Comparison of ENCODE assay signal across 16 cellular contexts in the genomic region with DNA sequence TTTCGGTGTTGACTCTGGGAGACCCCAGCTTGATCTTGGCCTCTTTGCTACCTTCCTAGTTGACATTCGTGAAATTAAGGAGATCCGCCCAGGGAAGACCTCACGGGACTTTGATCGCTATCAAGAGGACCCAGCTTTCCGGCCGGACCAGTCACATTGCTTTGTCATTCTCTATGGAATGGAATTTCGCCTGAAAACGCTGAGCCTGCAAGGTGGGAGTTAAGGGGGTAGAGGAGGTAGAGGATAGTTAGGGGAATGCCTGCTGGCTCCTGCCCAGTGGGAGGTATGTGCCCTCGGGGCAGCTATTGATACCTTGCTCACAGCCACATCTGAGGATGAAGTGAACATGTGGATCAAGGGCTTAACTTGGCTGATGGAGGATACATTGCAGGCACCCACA. TPM values are rescaled to one million over a fixed set of nuclear protein-coding genes. Genes with fewer than 3 reads are reported as not detected.
DNase-seq lines count a peak whose midpoint lies in the region; ATAC-seq and TF ChIP-seq lines count a peak whose summit lies in the region.
"Had no signal": no experiment of that assay in that cellular context is flagged by ENCODE, and none has a peak within 500 bp of the region (broad histone marks: within the 10 kb centered on the region; RNA-seq: fewer than 3 reads in every experiment).

No MANE protein-coding gene starts in this region.

- no TSS peak for BruUV-seq in MCF 10A (replicated peaks; lab: Mats Ljungman, UMichigan)

- no peak overlapping the region for H3K4me3 Mint-ChIP-seq in MCF 10A (ENCODE audit: unreplicated experiment)
- no peak overlapping the region for H3K4me3 Mint-ChIP-seq in activated CD4-positive, alpha-beta memory T cell treated with anti-CD3 and anti-CD28 coated beads, Interleukin-2, amount 10 ng/mL, durations not matched to agents 7 days and 5 days
- H3K4me3 Mint-ChIP-seq: neural crest cell had no signal

- TF ChIP-seq POLR2A in breast epithelium (IDR thresholded peaks at IDR 0.05): no peak

- TF ChIP-seq CTCF in breast epithelium (IDR thresholded peaks at IDR 0.05): no peak
- TF ChIP-seq CTCF in MCF 10A (IDR thresholded peaks at IDR 0.05; ENCODE audit: unreplicated experiment): no peak
- no peak for TF ChIP-seq CTCF in lower lobe of right lung (IDR thresholded peaks at IDR 0.05)
- TF ChIP-seq CTCF in tibial artery (IDR thresholded peaks at IDR 0.05): no peak
- no peak for TF ChIP-seq CTCF in GM10248 (IDR thresholded peaks at IDR 0.05; ENCODE audit: control extremely low read depth, extremely low read depth, low read depth, missing control alignments)

- H3K27ac Mint-ChIP-seq in MCF 10A (ENCODE audit: low read depth, unreplicated experiment): no peak overlapping the region
- peak overlapping the region; percentile 97 for H3K27ac Mint-ChIP-seq in activated CD4-positive, alpha-beta memory T cell treated with anti-CD3 and anti-CD28 coated beads, Interleukin-2, amount 10 ng/mL, durations not matched to agents 7 days and 5 days

- DNase-seq in breast epithelium (ENCODE audit: low spot score in 2 of 2): no peak
- DNase-seq in MCF 10A (ENCODE audit: unreplicated experiment): no peak
- no peak for DNase-seq in activated CD4-positive, alpha-beta memory T cell treated with anti-CD3 and anti-CD28 coated beads, Interleukin-2, amount 10 ng/mL, durations not matched to agents 7 days and 5 days
- DNase-seq in lower lobe of right lung: no peak
- DNase-seq in tibial artery: no peak
- no peak for DNase-seq in GM10248 (ENCODE audit: extremely low spot score)
- DNase-seq: activated CD4-positive, CD25-positive, alpha-beta regulatory T cell; effector CD8-positive, alpha-beta T cell; NCI-H187 treated with DMSO at 0.1 percent for 48 hours; NCI-H510A treated with DMSO at 0.1 percent for 48 hours; stimulated activated CD4-positive, alpha-beta T cell treated with anti-CD3 and anti-CD28 coated beads, Interleukin-2, amount 100 ng/mL, for 24 hours had no signal

- H3K27me3 Mint-ChIP-seq in MCF 10A (ENCODE audit: insufficient read depth, unreplicated experiment): no peaks in the 10 kb centered on the region
- H3K27me3 Mint-ChIP-seq in activated CD4-positive, alpha-beta memory T cell treated with anti-CD3 and anti-CD28 coated beads, Interleukin-2, amount 10 ng/mL, durations not matched to agents 7 days and 5 days: no peaks in the 10 kb centered on the region

- peaks cover 17% of the 10 kb centered on the region for H3K4me1 Mint-ChIP-seq in MCF 10A (ENCODE audit: insufficient read depth, unreplicated experiment)
- H3K4me1 Mint-ChIP-seq in activated CD4-positive, alpha-beta memory T cell treated with anti-CD3 and anti-CD28 coated beads, Interleukin-2, amount 10 ng/mL, durations not matched to agents 7 days and 5 days: peaks cover 76% of the 10 kb centered on the region

- CTCF ChIA-PET in MCF 10A (lab: Yijun Ruan, JAX): interaction anchor here (0.7 to 5.7 kb wide), 4 partner anchors 12 to 180 kb away, joined by 3 to 57 read pairs (median 16); a partner anchor contains a TSS
- CTCF ChIA-PET in activated CD4-positive, alpha-beta memory T cell treated with anti-CD3 and anti-CD28 coated beads, Interleukin-2, amount 10 ng/mL, durations not matched to agents 7 days and 5 days (lab: Charles Lee): interaction anchor here (3.5 to 6.0 kb wide), 3 partner anchors 13 to 24 kb away, joined by 19 to 72 read pairs (median 27); a partner anchor contains a TSS
- CTCF ChIA-PET in GM10248 (lab: Yijun Ruan, JAX): interaction anchor here (0.8 to 7.4 kb wide), 6 partner anchors 11 to 197 kb away, joined by 3 to 76 read pairs (median 18); a partner anchor contains a TSS

- POLR2A ChIA-PET in MCF 10A (lab: Yijun Ruan, JAX): interaction anchor here (3.9 kb wide), 1 partner anchor 22 kb away, joined by 13 read pairs; a partner anchor contains a TSS
- POLR2A ChIA-PET in activated CD4-positive, alpha-beta memory T cell treated with anti-CD3 and anti-CD28 coated beads, Interleukin-2, amount 10 ng/mL, durations not matched to agents 7 days and 5 days (lab: Charles Lee): interaction anchor here (3.6 to 15.5 kb wide), 2 partner anchors 9 to 19 kb away, joined by 39 to 466 read pairs; a partner anchor contains a TSS
- POLR2A ChIA-PET in GM10248 (lab: Yijun Ruan, JAX): no interaction called here

- H3K27me3 ChIP-seq in breast epithelium (no peaks in the 10 kb centered on the region), lower lobe of right lung (ENCODE audit: low read depth) (no peaks in the 10 kb centered on the region), thymus (ENCODE audit: control insufficient read depth, insufficient read depth) (no peaks in the 10 kb centered on the region), tibial artery (no peaks in the 10 kb centered on the region)

- intact Hi-C loops in breast epithelium (cut with DNase I; ENCODE audit: low total_unique reads): no loop called here
- intact Hi-C loops in MCF 10A (cut with micrococcal nuclease): no loop called here
- intact Hi-C loops in lower lobe of right lung (cut with DNase I): no loop called here
- intact Hi-C loops in tibial artery (cut with DNase I; ENCODE audit: low total_unique reads): no loop called here

- H3K36me3 ChIP-seq in breast epithelium: peaks cover 6% of the 10 kb centered on the region
- H3K36me3 ChIP-seq in lower lobe of right lung: peaks cover 34% of the 10 kb centered on the region
- H3K36me3 ChIP-seq in thymus (ENCODE audit: control insufficient read depth, insufficient read depth): peaks cover 49% of the 10 kb centered on the region
- peaks cover 26 to 40% (median 30%) of the 10 kb centered on the region in 3 donors for H3K36me3 ChIP-seq in tibial artery

- H3K9me3 Mint-ChIP-seq in MCF 10A (ENCODE audit: unreplicated experiment): no peaks in the 10 kb centered on the region
- no peaks in the 10 kb centered on the region for H3K9me3 Mint-ChIP-seq in activated CD4-positive, alpha-beta memory T cell treated with anti-CD3 and anti-CD28 coated beads, Interleukin-2, amount 10 ng/mL, durations not matched to agents 7 days and 5 days
- H3K9me3 Mint-ChIP-seq: neural crest cell had no signal

- no peak for ATAC-seq in lower lobe of right lung
- ATAC-seq in GM19035 (IDR thresholded peaks at IDR 0.05; ENCODE audit: unreplicated experiment): no peak
- ATAC-seq: right cardiac atrium had no signal

- H3K27ac ChIP-seq in breast epithelium: peak overlapping the region; percentile 1 to 51
- H3K27ac ChIP-seq in lower lobe of right lung: peak overlapping the region; percentile 41
- H3K27ac ChIP-seq in thymus (ENCODE audit: low read depth): peak overlapping the region; percentile 98
- no peak overlapping the region for H3K27ac ChIP-seq in tibial artery
- H3K27ac ChIP-seq: SK-N-MC had no signal

- no peaks in the 10 kb centered on the region for H3K9me3 ChIP-seq in breast epithelium
- no peaks in the 10 kb centered on the region for H3K9me3 ChIP-seq in lower lobe of right lung
- H3K9me3 ChIP-seq in thymus (ENCODE audit: control insufficient read depth): no peaks in the 10 kb centered on the region
- H3K9me3 ChIP-seq in tibial artery: no peaks in the 10 kb centered on the region

- H3K4me1 ChIP-seq in breast epithelium: peaks cover 0 to 6% of the 10 kb centered on the region in 2 donors
- H3K4me1 ChIP-seq in lower lobe of right lung: peaks cover 53% of the 10 kb centered on the region
- H3K4me1 ChIP-seq in thymus (ENCODE audit: control insufficient read depth, insufficient read depth, low read length): peaks cover 50% of the 10 kb centered on the region
- peaks cover 0 to 49% (median 20%) of the 10 kb centered on the region in 4 donors for H3K4me1 ChIP-seq in tibial artery

- WGBS in thymus: 99% methylated on average over 10 of the region's 10 CpGs

- H3K4me3 ChIP-seq in breast epithelium: no peak overlapping the region
- no peak overlapping the region for H3K4me3 ChIP-seq in lower lobe of right lung
- H3K4me3 ChIP-seq in thymus (ENCODE audit: low read length): no peak overlapping the region
- H3K4me3 ChIP-seq in tibial artery: no peak overlapping the region
- H3K4me3 ChIP-seq: SK-N-MC had no signal

- peaks cover 28% of the 10 kb centered on the region for H3K36me3 Mint-ChIP-seq in MCF 10A (ENCODE audit: insufficient read depth, unreplicated experiment)
- H3K36me3 Mint-ChIP-seq in activated CD4-positive, alpha-beta memory T cell treated with anti-CD3 and anti-CD28 coated beads, Interleukin-2, amount 10 ng/mL, durations not matched to agents 7 days and 5 days (ENCODE audit: low read depth): peaks cover 79% of the 10 kb centered on the region

RNA-seq across cellular contexts. Expression of a gene that starts 22.2 kb away (rescaled TPM):
- total RNA-seq in breast epithelium (100 to 1,000 TPM in 1 of 3 donors, 10 to 100 TPM in 2; 88.5 to 132 (median 92.3) TPM), MCF 10A (2022) (33.2 and 48.1 TPM in 2 replicates), lower lobe of right lung (94.0 TPM)
- 100 to 1,000 TPM; 267 to 286 TPM for total RNA-seq in activated CD4-positive, alpha-beta memory T cell treated with anti-CD3 and anti-CD28 coated beads, Interleukin-2, amount 10 ng/mL, durations not matched to agents 7 days and 5 days
- polyA plus RNA-seq in thymus: 126 TPM

Comparison
In these comparisons a context has a peak if more than half of its experiments do, and no peak if none do; other contexts are left out.
1. H3K27ac ChIP-seq: peak in breast epithelium (2 of 2), lower lobe of right lung (single experiment) and thymus (single experiment); none in tibial artery (0 of 2).